ENCODE assay signal across 15 cellular contexts in the genomic region with DNA sequence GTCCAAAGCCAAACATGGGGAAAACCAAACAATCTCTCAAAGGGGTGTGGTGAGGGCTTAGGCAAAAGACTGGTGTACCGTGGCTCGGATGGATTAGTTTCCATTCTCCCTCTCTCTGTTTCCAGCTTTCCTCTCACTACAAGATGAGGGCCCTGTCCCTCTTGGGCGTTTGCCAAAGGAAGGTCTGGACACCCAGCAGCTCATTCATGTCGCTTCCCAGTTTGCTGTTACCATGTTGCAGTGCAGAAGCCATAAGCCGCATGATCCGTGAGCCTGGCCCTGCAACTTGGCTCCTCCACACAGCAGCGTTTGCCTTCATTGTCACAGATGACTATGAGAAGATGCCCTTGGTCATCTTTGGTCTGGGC.
DNase-seq lines count a peak whose midpoint lies in the region; ATAC-seq and TF ChIP-seq lines count a peak whose summit lies in the region.
"Had no signal": no experiment of that assay in that cellular context is flagged by ENCODE, and none has a peak within 500 bp of the region (broad histone marks: within the 10 kb centered on the region; RNA-seq: fewer than 3 reads in every experiment).

No MANE protein-coding gene starts in this region.

- peaks cover 4% of the 10 kb centered on the region for H3K36me3 Mint-ChIP-seq in glutamatergic neuron (ENCODE audit: unreplicated experiment)

- peaks cover 44% of the 10 kb centered on the region for H3K4me1 Mint-ChIP-seq in glutamatergic neuron (ENCODE audit: low read depth, unreplicated experiment)

- TF ChIP-seq CTCF in glutamatergic neuron (IDR thresholded peaks at IDR 0.05; ENCODE audit: partially characterized antibody, unreplicated experiment), result no peak

- WGBS in right cardiac atrium, result 81% methylated on average over 7 of the region's 7 CpGs

- peak overlapping the region; percentile 8 for H3K27ac ChIP-seq in right cardiac atrium (ENCODE audit: low read length)
- peak overlapping the region; percentile 83 for H3K27ac ChIP-seq in caudate nucleus (ENCODE audit: low read depth, low read length)
- H3K27ac ChIP-seq in temporal lobe (ENCODE audit: low read depth, low read length), result peak overlapping the region; percentile 88
- H3K27ac ChIP-seq: BLaER1 treated with 17β-estradiol and CSF1 and Interleukin-3, amounts not matched to agents 10 nM and 100 nM had no signal

- no peaks in the 10 kb centered on the region for H3K27me3 ChIP-seq in right cardiac atrium (ENCODE audit: control insufficient read depth, insufficient read depth)
- H3K27me3 ChIP-seq: BLaER1 treated with 17β-estradiol and CSF1 and Interleukin-3, amounts not matched to agents 10 nM and 100 nM had no signal

- DNase-seq in right cardiac atrium, result no peak
- DNase-seq in left ventricle myocardium superior, result no peak
- DNase-seq in caudate nucleus (lab: John Stamatoyannopoulos, UW), result peak in 1 of 61 donors; percentile 36
- no peak for DNase-seq in glutamatergic neuron
- no peak for DNase-seq in KG1 (lab: John Stamatoyannopoulos, UW)
- DNase-seq: CD8-positive, alpha-beta T cell; NCI-H1417; NCI-H1930; NCI-H2171 had no signal

- H3K27ac Mint-ChIP-seq in glutamatergic neuron (ENCODE audit: unreplicated experiment), result no peak overlapping the region
- H3K27ac Mint-ChIP-seq: CD8-positive, alpha-beta T cell; GM23338 had no signal

- H3K9me3 ChIP-seq in right cardiac atrium (ENCODE audit: control insufficient read depth, low read length), result no peaks in the 10 kb centered on the region
- H3K9me3 ChIP-seq: BLaER1 treated with 17β-estradiol and CSF1 and Interleukin-3, amounts not matched to agents 10 nM and 100 nM had no signal

- no peak overlapping the region for H3K4me3 ChIP-seq in right cardiac atrium (ENCODE audit: low read length)
- H3K4me3 ChIP-seq: BLaER1 treated with 17β-estradiol and CSF1 and Interleukin-3, amounts not matched to agents 10 nM and 100 nM; GM23338 had no signal

- H3K27me3 Mint-ChIP-seq in glutamatergic neuron (ENCODE audit: unreplicated experiment), result peaks cover 2% of the 10 kb centered on the region

- intact Hi-C loops in right cardiac atrium (cut with DNase I), result no loop called here
- intact Hi-C loops in left ventricle myocardium superior (cut with micrococcal nuclease), result no loop called here

- peak overlapping the region; percentile 30 for H3K4me3 Mint-ChIP-seq in glutamatergic neuron (ENCODE audit: unreplicated experiment)
- H3K4me3 Mint-ChIP-seq: CD8-positive, alpha-beta T cell; GM23338 had no signal

- H3K4me1 ChIP-seq in right cardiac atrium (ENCODE audit: control insufficient read depth, insufficient read depth, low read length), result peaks cover 2% of the 10 kb centered on the region

- ATAC-seq in right cardiac atrium (no peak), left ventricle myocardium superior (no peak), GM21619 (IDR thresholded peaks at IDR 0.05; ENCODE audit: unreplicated experiment) (no peak), HG03565 (IDR thresholded peaks at IDR 0.05; ENCODE audit: unreplicated experiment) (no peak)
- ATAC-seq: CD8-positive, alpha-beta T cell; HepG2 had no signal

- peaks cover 10% of the 10 kb centered on the region for H3K9me3 Mint-ChIP-seq in glutamatergic neuron (ENCODE audit: unreplicated experiment)
- H3K9me3 Mint-ChIP-seq: CD8-positive, alpha-beta T cell; GM23338 had no signal

Comparison
In these comparisons a context has a peak if more than half of its experiments do, and no peak if none do; other contexts are left out.
1. H3K27ac ChIP-seq: peak in every context shown above with its lines; median percentile 88 in temporal lobe; 83 in caudate nucleus; 8 in right cardiac atrium.